ENCODE assay signal across 9 cellular contexts in genomic region chr17:7204335-7204734, GRCh38. TPM values are rescaled to one million over a fixed set of nuclear protein-coding genes. Genes with fewer than 3 reads are reported as not detected.
DNase-seq lines count a peak whose midpoint lies in the region; ATAC-seq, FAIRE-seq and TF ChIP-seq lines count a peak whose summit lies in the region.
"Had no signal": no experiment of that assay in that cellular context is flagged by ENCODE, and none has a peak within 500 bp of the region (broad histone marks: within the 10 kb centered on the region; RNA-seq: fewer than 3 reads in every experiment).

No MANE protein-coding gene starts in this region.

- TF ChIP-seq CTCF in A673 (conservative IDR thresholded peaks at IDR 0.05; ENCODE audit: low read depth, low read length) (no peak), bronchial epithelial cell (IDR thresholded peaks at IDR 0.05; ENCODE audit: insufficient read depth, low read length, severe bottlenecking) (no peak)

- POLR2A ChIA-PET in A673 (lab: Charles Lee; ENCODE audit: low non-redundant PET): no interaction called here

- H3K4me3 ChIP-seq in A673 (ENCODE audit: low read depth, low read length, poor library complexity, severe bottlenecking) (peak overlapping the region; percentile 49), HUES64 (ENCODE audit: low read length) (peak overlapping the region; percentile 70), bronchial epithelial cell (ENCODE audit: low read depth, low read length) (peak overlapping the region; percentile 48), mucosa of rectum (ENCODE audit: low read length in 2 of 2) (peak overlapping the region; percentile 61 to 79)

- peaks cover 40% of the 10 kb centered on the region for H3K4me1 ChIP-seq in A673 (ENCODE audit: insufficient read depth, low read length, poor library complexity, severe bottlenecking)
- peaks cover 19% of the 10 kb centered on the region; the same call in 1 of the 2 replicates for H3K4me1 ChIP-seq in HUES64 (ENCODE audit: insufficient read depth, low read length)
- peaks cover 0 to 3% of the 10 kb centered on the region in 2 donors for H3K4me1 ChIP-seq in mucosa of rectum (ENCODE audit: control insufficient read depth in 2 of 2, insufficient read depth in 2 of 2, low read length in 2 of 2)

- no peak for FAIRE-seq in bronchial epithelial cell (lab: Jason Lieb, UNC)

- H3K9me3 ChIP-seq in A673 (ENCODE audit: low read depth, low read length, poor library complexity, severe bottlenecking) (no peaks in the 10 kb centered on the region), HUES64 (ENCODE audit: insufficient read depth, low read depth, low read length) (no peaks in the 10 kb centered on the region), mucosa of rectum (ENCODE audit: control insufficient read depth in 2 of 2, low read length in 2 of 2) (no peaks in the 10 kb centered on the region)

- H3K27me3 ChIP-seq in A673 (replicated peaks; ENCODE audit: insufficient read depth, low read depth, low read length, poor library complexity) (no peaks in the 10 kb centered on the region), HUES64 (ENCODE audit: insufficient read depth, low read length) (no peaks in the 10 kb centered on the region), bronchial epithelial cell (ENCODE audit: control insufficient read depth, insufficient read depth, low read length) (no peaks in the 10 kb centered on the region), mucosa of rectum (ENCODE audit: control insufficient read depth in 2 of 2, insufficient read depth in 2 of 2, low read length in 2 of 2) (peaks cover 0 to 2% of the 10 kb centered on the region in 2 donors)

- 90% methylated on average over 15 of the region's 15 CpGs for WGBS in HUES64

- DNase-seq in A673 (ENCODE audit: low spot score) (peak; percentile 73), bronchial epithelial cell (ENCODE audit: low read depth) (no peak), GOT3 (lab: John Stamatoyannopoulos, UW) (no peak)

- H3K36me3 ChIP-seq in A673 (ENCODE audit: insufficient read depth, low read length, poor library complexity, severe bottlenecking): peaks cover 30% of the 10 kb centered on the region
- peaks cover 37% of the 10 kb centered on the region for H3K36me3 ChIP-seq in HUES64 (ENCODE audit: insufficient read depth, low read length)
- no peaks in the 10 kb centered on the region for H3K36me3 ChIP-seq in bronchial epithelial cell (ENCODE audit: control insufficient read depth, insufficient read depth, low read length)
- peaks cover 0 to 5% of the 10 kb centered on the region in 2 donors for H3K36me3 ChIP-seq in mucosa of rectum (ENCODE audit: control insufficient read depth in 2 of 2, insufficient read depth in 2 of 2, low read length in 2 of 2)

- CTCF ChIA-PET in A673 (lab: Charles Lee): interaction anchor here (0.8 kb wide), 1 partner anchor 10 kb away, joined by 7 read pairs; no protein-coding TSS in a partner anchor

- no peak for ATAC-seq in HG02678 (IDR thresholded peaks at IDR 0.05; ENCODE audit: unreplicated experiment)
- no peak for ATAC-seq in GM19452 (IDR thresholded peaks at IDR 0.05; ENCODE audit: unreplicated experiment)
- ATAC-seq in GM21515 (IDR thresholded peaks at IDR 0.05; ENCODE audit: unreplicated experiment): no peak

- no peak overlapping the region for H3K9ac ChIP-seq in HUES64 (ENCODE audit: low read depth, low read length)
- no peak overlapping the region for H3K9ac ChIP-seq in mucosa of rectum (ENCODE audit: low read depth in 1 of 2, low read length in 2 of 2)

- H3K27ac ChIP-seq in A673 (ENCODE audit: low read depth, low read length, poor library complexity, severe bottlenecking): peak overlapping the region; percentile 77
- peak overlapping the region; percentile 77; the same call in 1 of the 2 replicates for H3K27ac ChIP-seq in HUES64 (ENCODE audit: low read depth, low read length)
- H3K27ac ChIP-seq in mucosa of rectum (ENCODE audit: low read depth in 2 of 2, low read length in 2 of 2): peak overlapping the region in 1 of 2 donors; percentile 58
- H3K27ac ChIP-seq: epithelial cell of prostate had no signal

- intact Hi-C loops in A673 (cut with micrococcal nuclease; ENCODE audit: unreplicated experiment): no loop called here

- BruUV-seq in A673 (replicated peaks; lab: Mats Ljungman, UMichigan): no TSS peak

RNA-seq across cellular contexts. Expression of gene DLG4, which starts 15.3 kb away (rescaled TPM):
- 74.7 and 86.6 TPM in 2 replicates for total RNA-seq in A673 (2021)
- 23.6 TPM for polyA plus RNA-seq in HUES64 (2013, experiment 1 of 2)
- 26.2 TPM for polyA plus RNA-seq in HUES64 (2013, experiment 2 of 2)
- total RNA-seq in bronchial epithelial cell: 1.8 and 1.9 TPM in 2 replicates

RNA-seq across cellular contexts. Expression of gene ACADVL, which starts 15.4 kb away (rescaled TPM):
- total RNA-seq in A673 (2021): 425 and 509 TPM in 2 replicates
- 115 TPM for polyA plus RNA-seq in HUES64 (2013, experiment 1 of 2)
- 121 TPM for polyA plus RNA-seq in HUES64 (2013, experiment 2 of 2)
- 216 and 277 TPM in 2 replicates for total RNA-seq in bronchial epithelial cell

RNA-seq across cellular contexts. Expression of gene ASGR1, which starts 25.2 kb away (rescaled TPM):
- total RNA-seq in A673 (2021): 6.1 and 8.0 TPM in 2 replicates
- polyA plus RNA-seq in HUES64 (2013, experiment 1 of 2): 8.3 TPM
- polyA plus RNA-seq in HUES64 (2013, experiment 2 of 2): 12.5 TPM
- total RNA-seq in bronchial epithelial cell: under 0.01 and 0.38 TPM in 2 replicates

RNA-seq across cellular contexts. Expression of gene DVL2, which starts 30.0 kb away (rescaled TPM):
- total RNA-seq in A673 (2021): 133 and 139 TPM in 2 replicates
- polyA plus RNA-seq in HUES64 (2013, experiment 1 of 2): 42.7 TPM
- polyA plus RNA-seq in HUES64 (2013, experiment 2 of 2): 48.1 TPM
- total RNA-seq in bronchial epithelial cell: 52.1 and 55.3 TPM in 2 replicates

RNA-seq across cellular contexts. Expression of gene PHF23, which starts 34.9 kb away (rescaled TPM):
- 84.0 and 85.1 TPM in 2 replicates for total RNA-seq in A673 (2021)
- 62.5 TPM for polyA plus RNA-seq in HUES64 (2013, experiment 1 of 2)
- 63.0 TPM for polyA plus RNA-seq in HUES64 (2013, experiment 2 of 2)
- total RNA-seq in bronchial epithelial cell: 27.4 and 34.9 TPM in 2 replicates

Comparison
In these comparisons a context has a peak if more than half of its experiments do, and no peak if none do; other contexts are left out.
1. RNA of gene DLG4, which starts 15.3 kb away (total RNA-seq): 74.7 to 86.6 TPM in A673; 1.8 to 1.9 TPM in bronchial epithelial cell; every median in the first group is over 10 times any median in the second.
2. Peak in every context shown above with its lines, with median percentiles within 50 percentile points of each other: H3K4me3 ChIP-seq.